ENCODE assay signal across 8 cellular contexts in genomic region chr19:47790398-47790814, GRCh38. TPM values are rescaled to one million over a fixed set of nuclear protein-coding genes. Genes with fewer than 3 reads are reported as not detected.
DNase-seq lines count a peak whose midpoint lies in the region; ATAC-seq and TF ChIP-seq lines count a peak whose summit lies in the region.

No MANE protein-coding gene starts in this region.

- H3K79me2 ChIP-seq in DND-41 (ENCODE audit: insufficient read depth, low read length) (no peaks in the 10 kb centered on the region), KMS-11 (ENCODE audit: insufficient read depth, low read depth) (no peaks in the 10 kb centered on the region)

- H3K27me3 Mint-ChIP-seq in activated naive CD8-positive, alpha-beta T cell treated with anti-CD3 and anti-CD28 coated beads, Interleukin-2, amount 50 U/mL, for 24 hours = peaks cover 5% of the 10 kb centered on the region

- H3K4me1 Mint-ChIP-seq in activated naive CD8-positive, alpha-beta T cell treated with anti-CD3 and anti-CD28 coated beads, Interleukin-2, amount 50 U/mL, for 24 hours = peaks cover 5% of the 10 kb centered on the region

- H4K20me1 ChIP-seq in DND-41 (ENCODE audit: insufficient read depth, low read length) (no peaks in the 10 kb centered on the region), KMS-11 (ENCODE audit: insufficient read depth) (no peaks in the 10 kb centered on the region)

- H3K27me3 ChIP-seq in DND-41 (ENCODE audit: insufficient read depth, low read length, poor library complexity) (no peaks in the 10 kb centered on the region), KMS-11 (ENCODE audit: insufficient read depth, low read depth) (no peaks in the 10 kb centered on the region; the same call in 1 of the 2 replicates), left ventricle myocardium inferior (ENCODE audit: low read depth) (no peaks in the 10 kb centered on the region)

- H3K27ac Mint-ChIP-seq in activated naive CD8-positive, alpha-beta T cell treated with anti-CD3 and anti-CD28 coated beads, Interleukin-2, amount 50 U/mL, for 24 hours = no peak overlapping the region

- H3K9ac ChIP-seq in DND-41 (ENCODE audit: low read depth, low read length) (no peak overlapping the region), KMS-11 (no peak overlapping the region)

- no peak overlapping the region for H3K4me3 Mint-ChIP-seq in activated naive CD8-positive, alpha-beta T cell treated with anti-CD3 and anti-CD28 coated beads, Interleukin-2, amount 50 U/mL, for 24 hours

- H3K4me3 ChIP-seq in DND-41 (ENCODE audit: low read depth in 1 of 2, low read length in 2 of 2) = no peak overlapping the region
- H3K4me3 ChIP-seq in KMS-11 (IDR thresholded peaks at IDR 0.05; ENCODE audit: insufficient read depth, low read depth, low read length) = no peak overlapping the region
- no peak overlapping the region for H3K4me3 ChIP-seq in left ventricle myocardium inferior

- H3K4me2 ChIP-seq in DND-41 (ENCODE audit: insufficient read depth, low read length) (no peak overlapping the region), KMS-11 (no peak overlapping the region)

- intact Hi-C loops in left ventricle myocardium inferior (cut with micrococcal nuclease) = loop anchor here (5.0 kb wide), 1 partner anchor 88 kb away; no protein-coding TSS in a partner anchor

- H3K4me1 ChIP-seq in DND-41 (ENCODE audit: insufficient read depth, low read length) (no peaks in the 10 kb centered on the region), KMS-11 (ENCODE audit: low read depth, poor library complexity, severe bottlenecking) (no peaks in the 10 kb centered on the region), left ventricle myocardium inferior (peaks cover 8% of the 10 kb centered on the region)

- no peak overlapping the region for H3K27ac ChIP-seq in DND-41 (ENCODE audit: low read length)
- H3K27ac ChIP-seq in KMS-11 = no peak overlapping the region
- H3K27ac ChIP-seq in left ventricle myocardium inferior (replicated peaks) = no peak overlapping the region

- TF ChIP-seq CTCF in DND-41 (IDR thresholded peaks at IDR 0.05; ENCODE audit: borderline replicate concordance, extremely low read depth, low read length, poor library complexity, severe bottlenecking) (peak; percentile 97), KMS-11 (conservative IDR thresholded peaks at IDR 0.05; ENCODE audit: low read depth, low read length) (peak; percentile 81), left ventricle myocardium inferior (IDR thresholded peaks at IDR 0.05; ENCODE audit: borderline replicate concordance) (peak; percentile 85)

- ATAC-seq in DND-41 (ENCODE audit: insufficient read depth, low read depth) (peak; percentile 92), GM21526 (IDR thresholded peaks at IDR 0.05; ENCODE audit: low FRiP score, unreplicated experiment) (no peak), GM18868 (IDR thresholded peaks at IDR 0.05; ENCODE audit: unreplicated experiment) (no peak)
- ATAC-seq in activated naive CD8-positive, alpha-beta T cell treated with anti-CD3 and anti-CD28 coated beads, Interleukin-2, amount 50 U/mL, for 24 hours = peak; percentile 61

- H2AFZ ChIP-seq in DND-41 (ENCODE audit: low read depth, low read length) (no peak overlapping the region), KMS-11 (ENCODE audit: low read depth) (no peak overlapping the region)

- H3K9me3 ChIP-seq in DND-41 (ENCODE audit: insufficient read depth, low read length, severe bottlenecking) = peaks cover 6% of the 10 kb centered on the region
- H3K9me3 ChIP-seq in left ventricle myocardium inferior (replicated peaks) = peaks cover 7% of the 10 kb centered on the region

- DNase-seq in DND-41 (peak; percentile 81), T follicular helper cell (ENCODE audit: low read depth) (peak; percentile 74), left ventricle myocardium inferior (peak; percentile 80), renal cortical epithelial cell (ENCODE audit: low read depth) (peak; percentile 39)
- peak; percentile 92 for DNase-seq in activated naive CD8-positive, alpha-beta T cell treated with anti-CD3 and anti-CD28 coated beads, Interleukin-2, amount 50 U/mL, for 24 hours

- H3K36me3 ChIP-seq in DND-41 (ENCODE audit: insufficient read depth, low read length) (no peaks in the 10 kb centered on the region; the same call in 1 of the 2 replicates), KMS-11 (ENCODE audit: insufficient read depth) (no peaks in the 10 kb centered on the region), left ventricle myocardium inferior (peaks cover 15% of the 10 kb centered on the region)

- H3K36me3 Mint-ChIP-seq in activated naive CD8-positive, alpha-beta T cell treated with anti-CD3 and anti-CD28 coated beads, Interleukin-2, amount 50 U/mL, for 24 hours (ENCODE audit: low read depth) = no peaks in the 10 kb centered on the region

- peaks cover 6% of the 10 kb centered on the region for H3K9me3 Mint-ChIP-seq in activated naive CD8-positive, alpha-beta T cell treated with anti-CD3 and anti-CD28 coated beads, Interleukin-2, amount 50 U/mL, for 24 hours

RNA-seq across cellular contexts. Expression of gene SELENOW, which starts 11.9 kb away (rescaled TPM):
- total RNA-seq in left ventricle myocardium inferior (1,019 TPM), renal cortical epithelial cell (47.1 and 217 TPM in 2 replicates)

RNA-seq across cellular contexts. Expression of gene TPRX1, which starts 13.9 kb away (rescaled TPM):
- total RNA-seq in left ventricle myocardium inferior (not detected), renal cortical epithelial cell (not detected in 2 replicates)

RNA-seq across cellular contexts. Expression of gene CRX, which starts 31.3 kb away (rescaled TPM):
- total RNA-seq in left ventricle myocardium inferior = not detected
- total RNA-seq in renal cortical epithelial cell = not detected in 2 replicates

RNA-seq across cellular contexts. Expression of gene NOP53, which starts 45.1 kb away (rescaled TPM):
- total RNA-seq in left ventricle myocardium inferior (169 TPM), renal cortical epithelial cell (62.0 and 74.8 TPM in 2 replicates)

Comparison
In these comparisons a context has a peak if more than half of its experiments do, and no peak if none do; other contexts are left out.
1. ATAC-seq: peak in DND-41 (single experiment) and activated naive CD8-positive, alpha-beta T cell treated with anti-CD3 and anti-CD28 coated beads, Interleukin-2, amount 50 U/mL, for 24 hours (single experiment); none in GM21526 (single experiment) and GM18868 (single experiment).
2. DNase-seq: peak in every context shown above with its lines; median percentile 92 in activated naive CD8-positive, alpha-beta T cell treated with anti-CD3 and anti-CD28 coated beads, Interleukin-2, amount 50 U/mL, for 24 hours; 81 in DND-41; 80 in left ventricle myocardium inferior; 74 in T follicular helper cell; 39 in renal cortical epithelial cell.
3. Peak in every context shown above with its lines, with median percentiles within 50 percentile points of each other: CTCF ChIP-seq.